In genomic region chr2:52831216-52831615, GRCh38 we compare ENCODE assay signal across 19 cellular contexts.
"Had no signal": no experiment of that assay in that cellular context is flagged by ENCODE, and none has a peak within 500 bp of the region (broad histone marks: within the 10 kb centered on the region; RNA-seq: fewer than 3 reads in every experiment).

No MANE protein-coding gene starts in this region.

- DNase-seq: stimulated activated CD4-positive, alpha-beta T cell treated with anti-CD3 and anti-CD28 coated beads, Interleukin-2, amount 100 ng/mL, for 48 hours; stimulated activated CD4-positive, alpha-beta T cell treated with anti-CD3 and anti-CD28 coated beads, Interleukin-4, amount 100 ng/mL, for 1 hour; stimulated activated CD4-positive, alpha-beta T cell treated with anti-CD3 and anti-CD28 coated beads, Interleukin-4, amount 100 ng/mL, for 24 hours; stimulated activated CD4-positive, alpha-beta T cell treated with anti-CD3 and anti-CD28 coated beads, Interleukin-4, amount 100 ng/mL, for 4 hours; stimulated activated CD8-positive, alpha-beta memory T cell treated with anti-CD3 and anti-CD28 coated beads, Interleukin-4, amount 100 ng/mL, for 48 hours; stimulated activated naive B cell treated with anti-CD40 and anti-IgM and Interleukin-4, amounts not matched to agents 10 μg/mL and 1 μg/mL and 100 μg/mL, for 72 hours; stimulated activated naive CD4-positive, alpha-beta T cell; stimulated activated naive CD8-positive, alpha-beta T cell treated with anti-CD3 and anti-CD28 coated beads, Interleukin-15, amount 100 ng/mL, for 72 hours; stimulated activated naive CD8-positive, alpha-beta T cell treated with anti-CD3 and anti-CD28 coated beads, Interleukin-15, Interleukin-2, amounts not matched to agents 100 U/mL and 50 U/mL, for 24 hours; stomach; substantia nigra; testis; thyroid gland; tibial artery; transverse colon; trophoblast cell; upper lobe of left lung; upper lobe of right lung; uterus had no signal
